17 cellular contexts compared by ENCODE assay signal in the genomic region with DNA sequence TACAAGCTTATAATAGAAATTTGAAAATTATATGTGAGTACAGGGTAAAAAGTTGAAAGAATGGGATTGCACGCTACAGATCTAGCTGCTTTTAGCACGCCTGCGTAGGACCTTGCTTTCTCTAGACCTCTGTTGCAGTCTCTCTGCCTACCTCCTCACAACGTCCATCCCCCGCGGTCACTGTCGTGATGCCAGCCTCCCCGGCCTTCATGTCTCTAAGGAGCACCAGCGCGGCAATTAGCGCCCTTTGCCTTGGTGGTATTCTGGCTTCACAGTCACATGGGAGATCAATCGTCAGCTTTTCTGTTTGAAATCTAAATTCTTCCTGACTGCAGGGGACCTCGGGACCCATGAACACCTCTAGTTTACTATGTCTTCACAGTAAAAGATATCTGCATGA.
"Had no signal": no experiment of that assay in that cellular context is flagged by ENCODE, and none has a peak within 500 bp of the region (broad histone marks: within the 10 kb centered on the region; RNA-seq: fewer than 3 reads in every experiment).

No MANE protein-coding gene starts in this region.

- H3K9me3 Mint-ChIP-seq: memory B cell had no signal

- ATAC-seq: foreskin keratinocyte, left lung, lower lobe of right lung had no signal

- H3K4me3 Mint-ChIP-seq: memory B cell had no signal

- H3K27me3 ChIP-seq: esophagus muscularis mucosa, foreskin keratinocyte, heart right ventricle, left lung had no signal

- H3K4me3 ChIP-seq: coronary artery, dorsolateral prefrontal cortex, esophagus muscularis mucosa, heart right ventricle, left lung, lower lobe of right lung had no signal

- H3K36me3 Mint-ChIP-seq: memory B cell had no signal

- H3K27ac Mint-ChIP-seq: memory B cell had no signal

- H3K9me3 ChIP-seq: esophagus muscularis mucosa, left lung, lower lobe of right lung had no signal

- H3K27ac ChIP-seq: coronary artery, dorsolateral prefrontal cortex, esophagus muscularis mucosa, foreskin keratinocyte, heart right ventricle, left lung, lower lobe of right lung had no signal

- H3K4me1 Mint-ChIP-seq: memory B cell had no signal

- H3K4me1 ChIP-seq: esophagus muscularis mucosa, foreskin keratinocyte, lower lobe of right lung had no signal

- DNase-seq: dermis blood vessel endothelial cell; dorsolateral prefrontal cortex; effector CD4-positive, alpha-beta T cell; effector memory CD4-positive, alpha-beta T cell; foreskin keratinocyte; glutamatergic neuron; heart right ventricle; hippocampal formation; left cardiac atrium; left lung; left ventricle myocardium superior; lower lobe of right lung; mesendoderm; midbrain had no signal
